In the genomic region with DNA sequence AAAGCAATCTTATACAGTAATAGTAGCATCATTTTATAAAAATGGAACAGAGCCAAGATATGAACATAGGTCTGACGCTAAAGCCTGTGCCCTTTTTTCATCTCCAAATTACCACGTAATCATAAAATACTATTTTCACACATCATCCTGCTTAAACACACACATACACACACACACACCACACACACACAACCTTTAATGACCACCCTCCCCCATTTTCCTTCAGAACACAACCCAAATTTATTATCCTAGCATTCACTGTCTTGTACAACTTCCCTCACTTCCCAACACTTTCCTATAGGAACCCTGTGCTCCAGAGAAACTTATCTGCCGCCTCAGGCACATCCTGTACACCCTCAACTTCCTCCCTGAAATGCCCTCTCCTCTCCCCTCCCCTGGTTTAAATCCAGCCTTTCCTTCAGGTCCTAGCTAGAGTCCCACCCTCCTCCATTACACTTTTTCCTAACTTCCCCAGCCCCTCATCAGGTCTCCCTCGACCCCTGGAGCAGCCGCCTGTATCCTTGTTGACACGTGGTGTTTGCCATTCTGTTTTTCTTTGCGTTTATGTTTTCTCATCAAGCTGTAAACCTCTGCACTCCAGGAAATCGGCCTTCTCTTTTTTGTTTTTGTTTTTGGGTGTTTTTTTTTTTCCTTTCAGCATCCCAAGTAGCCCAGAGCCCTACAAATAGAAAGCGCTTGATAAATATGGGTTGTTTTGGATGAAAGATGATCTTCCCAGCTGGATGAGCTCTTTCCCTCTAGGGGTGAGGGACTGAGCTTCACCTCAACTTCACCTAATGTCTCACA, we compare ENCODE assay signal across 12 cellular contexts. TPM values are rescaled to one million over a fixed set of nuclear protein-coding genes. Genes with fewer than 3 reads are reported as not detected.
DNase-seq lines count a peak whose midpoint lies in the region; ATAC-seq lines count a peak whose summit lies in the region.
"Had no signal": no experiment of that assay in that cellular context is flagged by ENCODE, and none has a peak within 500 bp of the region (broad histone marks: within the 10 kb centered on the region; RNA-seq: fewer than 3 reads in every experiment).

No MANE protein-coding gene starts in this region.

- peaks cover 7% of the 10 kb centered on the region for H3K4me1 Mint-ChIP-seq in activated naive CD4-positive, alpha-beta T cell treated with anti-CD3 and anti-CD28 coated beads for 36 hours (ENCODE audit: low read depth)
- H3K4me1 Mint-ChIP-seq in activated CD4-positive, alpha-beta memory T cell treated with anti-CD3 and anti-CD28 coated beads for 36 hours (ENCODE audit: low read depth): peaks cover 7% of the 10 kb centered on the region
- peaks cover 10 to 15% of the 10 kb centered on the region in 2 donors for H3K4me1 Mint-ChIP-seq in stimulated activated naive B cell treated with anti-CD40 and anti-IgM and Interleukin-4, amounts not matched to agents 10 μg/mL and 1 μg/mL and 100 μg/mL, for 72 hours

- intact Hi-C loops in activated naive CD4-positive, alpha-beta T cell treated with anti-CD3 and anti-CD28 coated beads for 36 hours (cut with micrococcal nuclease): no loop called here
- intact Hi-C loops in activated CD4-positive, alpha-beta memory T cell treated with anti-CD3 and anti-CD28 coated beads for 36 hours (cut with micrococcal nuclease): no loop called here

- CTCF ChIA-PET in activated naive CD4-positive, alpha-beta T cell treated with anti-CD3 and anti-CD28 coated beads for 36 hours (lab: Charles Lee): no interaction called here
- CTCF ChIA-PET in activated CD4-positive, alpha-beta memory T cell treated with anti-CD3 and anti-CD28 coated beads for 36 hours (lab: Charles Lee): interaction anchor here (1.0 kb wide), 1 partner anchor 15 kb away, joined by 4 read pairs; no protein-coding TSS in a partner anchor

- peaks cover 19% of the 10 kb centered on the region for H3K4me1 ChIP-seq in iPS-18a (ENCODE audit: control insufficient read depth, low read depth, low read length)
- H3K4me1 ChIP-seq: BLaER1 had no signal

- peaks cover 7% of the 10 kb centered on the region for H3K36me3 Mint-ChIP-seq in activated naive CD4-positive, alpha-beta T cell treated with anti-CD3 and anti-CD28 coated beads for 36 hours (ENCODE audit: low read depth)
- peaks cover 8% of the 10 kb centered on the region for H3K36me3 Mint-ChIP-seq in activated CD4-positive, alpha-beta memory T cell treated with anti-CD3 and anti-CD28 coated beads for 36 hours
- peaks cover 11 to 12% of the 10 kb centered on the region in 2 donors for H3K36me3 Mint-ChIP-seq in stimulated activated naive B cell treated with anti-CD40 and anti-IgM and Interleukin-4, amounts not matched to agents 10 μg/mL and 1 μg/mL and 100 μg/mL, for 72 hours

- no peak overlapping the region for H3K27ac ChIP-seq in iPS-18a (ENCODE audit: low read length)
- H3K27ac ChIP-seq: BLaER1, coronary artery had no signal

- H3K27ac Mint-ChIP-seq in activated naive CD4-positive, alpha-beta T cell treated with anti-CD3 and anti-CD28 coated beads for 36 hours: no peak overlapping the region
- H3K27ac Mint-ChIP-seq in activated CD4-positive, alpha-beta memory T cell treated with anti-CD3 and anti-CD28 coated beads for 36 hours: no peak overlapping the region
- H3K27ac Mint-ChIP-seq in stimulated activated naive B cell treated with anti-CD40 and anti-IgM and Interleukin-4, amounts not matched to agents 10 μg/mL and 1 μg/mL and 100 μg/mL, for 72 hours: no peak overlapping the region

- no peak for DNase-seq in activated naive CD4-positive, alpha-beta T cell treated with anti-CD3 and anti-CD28 coated beads for 36 hours
- no peak for DNase-seq in activated naive CD4-positive, alpha-beta T cell (lab: John Stamatoyannopoulos, UW)
- DNase-seq in activated CD4-positive, alpha-beta memory T cell treated with anti-CD3 and anti-CD28 coated beads for 36 hours: no peak
- DNase-seq in stimulated activated naive B cell treated with anti-CD40 and anti-IgM and Interleukin-4, amounts not matched to agents 10 μg/mL and 1 μg/mL and 100 μg/mL, for 72 hours: no peak
- no peak for DNase-seq in NCI-H1092 (lab: John Stamatoyannopoulos, UW)
- DNase-seq in NCI-H524 (lab: John Stamatoyannopoulos, UW): no peak
- DNase-seq: midbrain, MV-4-11 had no signal

- H3K4me3 ChIP-seq in iPS-18a (ENCODE audit: low read length): peak overlapping the region; percentile 50

- H3K27me3 ChIP-seq in iPS-18a (ENCODE audit: control insufficient read depth, insufficient read depth, low read length): peaks cover 38% of the 10 kb centered on the region

- H3K9me3 ChIP-seq in iPS-18a (ENCODE audit: control insufficient read depth, low read depth, low read length): no peaks in the 10 kb centered on the region

- H3K9me3 Mint-ChIP-seq in activated naive CD4-positive, alpha-beta T cell treated with anti-CD3 and anti-CD28 coated beads for 36 hours: no peaks in the 10 kb centered on the region
- H3K9me3 Mint-ChIP-seq in activated CD4-positive, alpha-beta memory T cell treated with anti-CD3 and anti-CD28 coated beads for 36 hours: peaks cover 2% of the 10 kb centered on the region
- H3K9me3 Mint-ChIP-seq in stimulated activated naive B cell treated with anti-CD40 and anti-IgM and Interleukin-4, amounts not matched to agents 10 μg/mL and 1 μg/mL and 100 μg/mL, for 72 hours: peaks cover 0 to 1% of the 10 kb centered on the region in 2 donors

- no peak overlapping the region for H3K9ac ChIP-seq in iPS-18a (ENCODE audit: low read length)
- H3K9ac ChIP-seq: BLaER1 had no signal

- peak overlapping the region; percentile 59 for H3K4me3 Mint-ChIP-seq in activated naive CD4-positive, alpha-beta T cell treated with anti-CD3 and anti-CD28 coated beads for 36 hours
- H3K4me3 Mint-ChIP-seq in activated CD4-positive, alpha-beta memory T cell treated with anti-CD3 and anti-CD28 coated beads for 36 hours: peak overlapping the region; percentile 42
- peak overlapping the region; percentile 62 to 74 for H3K4me3 Mint-ChIP-seq in stimulated activated naive B cell treated with anti-CD40 and anti-IgM and Interleukin-4, amounts not matched to agents 10 μg/mL and 1 μg/mL and 100 μg/mL, for 72 hours

- POLR2A ChIA-PET in activated CD4-positive, alpha-beta memory T cell treated with anti-CD3 and anti-CD28 coated beads for 36 hours (lab: Charles Lee): no interaction called here

- no peaks in the 10 kb centered on the region for H3K36me3 ChIP-seq in iPS-18a (ENCODE audit: control insufficient read depth, low read depth, low read length)
- H3K36me3 ChIP-seq: BLaER1 had no signal

- peaks cover 21% of the 10 kb centered on the region for H3K27me3 Mint-ChIP-seq in activated naive CD4-positive, alpha-beta T cell treated with anti-CD3 and anti-CD28 coated beads for 36 hours (ENCODE audit: low read depth)
- H3K27me3 Mint-ChIP-seq in activated CD4-positive, alpha-beta memory T cell treated with anti-CD3 and anti-CD28 coated beads for 36 hours: peaks cover 27% of the 10 kb centered on the region
- H3K27me3 Mint-ChIP-seq in stimulated activated naive B cell treated with anti-CD40 and anti-IgM and Interleukin-4, amounts not matched to agents 10 μg/mL and 1 μg/mL and 100 μg/mL, for 72 hours: peaks cover 23 to 48% of the 10 kb centered on the region in 2 donors

- no peak for ATAC-seq in stimulated activated naive B cell treated with anti-CD40 and anti-IgM and Interleukin-4, amounts not matched to agents 10 μg/mL and 1 μg/mL and 100 μg/mL, for 72 hours (replicated peaks)
- no peak for ATAC-seq in GM21423 (IDR thresholded peaks at IDR 0.05; ENCODE audit: unreplicated experiment)

RNA-seq across cellular contexts. Expression of a gene that starts 1.0 kb away (rescaled TPM):
- total RNA-seq in activated naive CD4-positive, alpha-beta T cell treated with anti-CD3 and anti-CD28 coated beads for 36 hours: not detected
- total RNA-seq in activated CD4-positive, alpha-beta memory T cell treated with anti-CD3 and anti-CD28 coated beads for 36 hours: not detected

RNA-seq across cellular contexts. Expression of a gene that starts 52.4 kb away (rescaled TPM):
- total RNA-seq in activated naive CD4-positive, alpha-beta T cell treated with anti-CD3 and anti-CD28 coated beads for 36 hours: 10 to 100 TPM; 26.4 to 29.2 TPM
- total RNA-seq in activated CD4-positive, alpha-beta memory T cell treated with anti-CD3 and anti-CD28 coated beads for 36 hours: 10 to 100 TPM; 35.0 to 38.1 TPM

RNA-seq across cellular contexts. Expression of a gene that starts 53.6 kb away (rescaled TPM):
- total RNA-seq in activated naive CD4-positive, alpha-beta T cell treated with anti-CD3 and anti-CD28 coated beads for 36 hours: 1 to 10 TPM; 1.5 to 1.7 TPM
- total RNA-seq in activated CD4-positive, alpha-beta memory T cell treated with anti-CD3 and anti-CD28 coated beads for 36 hours: 1 to 10 TPM; 1.0 to 1.1 TPM

RNA-seq across cellular contexts. Expression of a gene that starts 59.0 kb away (rescaled TPM):
- total RNA-seq in activated naive CD4-positive, alpha-beta T cell treated with anti-CD3 and anti-CD28 coated beads for 36 hours: 10 to 100 TPM; 93.0 to 94.7 TPM
- total RNA-seq in activated CD4-positive, alpha-beta memory T cell treated with anti-CD3 and anti-CD28 coated beads for 36 hours: 100 to 1,000 TPM; 115 to 120 TPM
